Comparison of ENCODE assay signal across 9 cellular contexts in the genomic region with DNA sequence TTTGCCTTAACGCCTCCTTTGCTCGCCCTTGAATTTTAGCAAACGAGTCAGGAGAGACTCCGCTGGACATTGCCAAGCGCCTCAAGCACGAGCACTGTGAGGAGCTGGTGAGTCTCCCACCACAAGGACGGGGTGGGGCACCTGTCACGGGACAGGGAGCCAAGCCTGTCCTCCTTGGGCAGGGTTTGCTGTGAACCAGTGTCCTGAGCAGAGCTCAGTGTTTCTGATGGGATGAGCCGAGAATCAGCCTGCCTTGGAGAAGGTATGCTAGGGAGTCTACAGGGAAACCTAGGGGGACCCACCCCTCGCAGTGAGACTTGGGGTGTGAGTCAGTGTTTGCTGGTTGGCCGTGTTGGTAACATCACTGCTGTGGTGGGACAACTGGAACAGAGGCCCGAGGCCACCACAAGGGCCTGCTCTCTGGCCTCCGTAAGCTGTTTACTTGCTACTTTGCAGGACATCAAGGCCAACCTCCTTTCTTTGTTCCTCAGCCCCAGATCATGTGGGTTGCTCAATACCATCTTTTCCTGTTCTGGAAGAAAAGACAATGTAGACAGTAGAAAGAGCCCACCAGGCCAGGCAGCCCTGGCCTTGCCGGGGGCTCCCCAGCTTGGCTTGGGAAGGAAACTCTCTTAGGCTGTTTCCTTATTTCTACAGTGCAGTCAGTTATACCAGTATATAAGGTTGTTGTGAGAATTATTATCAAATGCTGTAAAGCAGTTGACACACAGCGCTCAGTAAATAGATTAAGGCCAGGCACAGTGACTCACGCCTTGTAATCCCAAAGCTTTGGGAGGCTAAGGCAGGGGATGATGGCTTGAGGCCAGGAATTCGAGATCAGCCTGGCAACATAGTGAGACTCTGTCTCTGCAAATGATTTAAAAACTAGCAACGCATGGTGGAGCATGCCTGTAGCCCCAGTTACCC. TPM values are rescaled to one million over a fixed set of nuclear protein-coding genes. Genes with fewer than 3 reads are reported as not detected.
DNase-seq lines count a peak whose midpoint lies in the region; ATAC-seq and TF ChIP-seq lines count a peak whose summit lies in the region.
"Had no signal": no experiment of that assay in that cellular context is flagged by ENCODE, and none has a peak within 500 bp of the region (broad histone marks: within the 10 kb centered on the region; RNA-seq: fewer than 3 reads in every experiment).

No MANE protein-coding gene starts in this region.

- TF ChIP-seq CTCF in fibroblast of pulmonary artery (IDR thresholded peaks at IDR 0.05; ENCODE audit: low read length, missing control alignments) (no peak), prostate gland (IDR thresholded peaks at IDR 0.05) (no peak)

- ATAC-seq in SK-N-SH treated with all-trans-retinoic acid at 6 μM for 48 hours (peak; percentile 83), GM21423 (IDR thresholded peaks at IDR 0.05; ENCODE audit: unreplicated experiment) (no peak)

- in situ Hi-C loops in HAP-1 (cut with MboI; ENCODE audit: low sequenced_read_pairs): no loop called here

- no peak overlapping the region for H3K9ac ChIP-seq in rectal smooth muscle tissue (ENCODE audit: low read length)

- peak; percentile 46 for DNase-seq in D341Med (ENCODE audit: low spot score)
- peak; percentile 97 for DNase-seq in fibroblast of pulmonary artery (ENCODE audit: low read depth)
- no peak for DNase-seq in prostate gland (ENCODE audit: low spot score)
- DNase-seq in NCI-H187 (lab: John Stamatoyannopoulos, UW): no peak
- no peak for DNase-seq in HAP-1 (ENCODE audit: low spot score in 2 of 2)
- DNase-seq: NCI-H187 treated with DMSO at 0.1 percent for 48 hours had no signal

- H3K9me3 ChIP-seq in prostate gland: no peaks in the 10 kb centered on the region
- H3K9me3 ChIP-seq in HAP-1: no peaks in the 10 kb centered on the region

- peak overlapping the region; percentile 60 for H3K27ac ChIP-seq in rectal smooth muscle tissue (ENCODE audit: low read depth, low read length)
- no peak overlapping the region for H3K27ac ChIP-seq in prostate gland

- H3K4me1 ChIP-seq in rectal smooth muscle tissue (ENCODE audit: control insufficient read depth, insufficient read depth, low read length) (peaks cover 5% of the 10 kb centered on the region), prostate gland (replicated peaks) (no peaks in the 10 kb centered on the region), HAP-1 (no peaks in the 10 kb centered on the region)

- 82% methylated on average over 18 of the region's 18 CpGs for WGBS in prostate gland

- intact Hi-C loops in prostate gland (cut with DNase I): no loop called here

- H3K4me3 ChIP-seq in fibroblast of pulmonary artery (replicated peaks; ENCODE audit: low read depth, low read length) (no peak overlapping the region), rectal smooth muscle tissue (ENCODE audit: low read length) (no peak overlapping the region), prostate gland (no peak overlapping the region), HAP-1 (no peak overlapping the region)

- H3K27me3 ChIP-seq in rectal smooth muscle tissue (ENCODE audit: control insufficient read depth, insufficient read depth, low read length): no peaks in the 10 kb centered on the region
- H3K27me3 ChIP-seq in prostate gland (replicated peaks; ENCODE audit: insufficient read depth): no peaks in the 10 kb centered on the region
- H3K27me3 ChIP-seq in HAP-1 (ENCODE audit: low read depth): no peaks in the 10 kb centered on the region

- peaks cover 9% of the 10 kb centered on the region for H3K36me3 ChIP-seq in rectal smooth muscle tissue (ENCODE audit: control insufficient read depth, insufficient read depth, low read length)
- H3K36me3 ChIP-seq in prostate gland: no peaks in the 10 kb centered on the region
- H3K36me3 ChIP-seq in HAP-1 (replicated peaks): peaks cover 24% of the 10 kb centered on the region

- TF ChIP-seq POLR2A in prostate gland (IDR thresholded peaks at IDR 0.05): no peak

TF ChIP-seq in SK-N-SH treated with all-trans-retinoic acid at 6 μM for 48 hours, 23 proteins besides CTCF, POLR2A, EP300 and RAD21:
- TF ChIP-seq ISL1 (CRISPR knock-in tag; IDR thresholded peaks at IDR 0.05): peak; percentile 66
- TF ChIP-seq ZNF8 (CRISPR knock-in tag; IDR thresholded peaks at IDR 0.05): no peak
- no peak for TF ChIP-seq ZNF565 (CRISPR knock-in tag; conservative IDR thresholded peaks at IDR 0.05; ENCODE audit: low read depth)
- TF ChIP-seq SNAI2 (CRISPR knock-in tag; IDR thresholded peaks at IDR 0.05): 0 out of 2 replicates have a peak, but pooled peaks have one; percentile 6
- TF ChIP-seq, protein P1, sequence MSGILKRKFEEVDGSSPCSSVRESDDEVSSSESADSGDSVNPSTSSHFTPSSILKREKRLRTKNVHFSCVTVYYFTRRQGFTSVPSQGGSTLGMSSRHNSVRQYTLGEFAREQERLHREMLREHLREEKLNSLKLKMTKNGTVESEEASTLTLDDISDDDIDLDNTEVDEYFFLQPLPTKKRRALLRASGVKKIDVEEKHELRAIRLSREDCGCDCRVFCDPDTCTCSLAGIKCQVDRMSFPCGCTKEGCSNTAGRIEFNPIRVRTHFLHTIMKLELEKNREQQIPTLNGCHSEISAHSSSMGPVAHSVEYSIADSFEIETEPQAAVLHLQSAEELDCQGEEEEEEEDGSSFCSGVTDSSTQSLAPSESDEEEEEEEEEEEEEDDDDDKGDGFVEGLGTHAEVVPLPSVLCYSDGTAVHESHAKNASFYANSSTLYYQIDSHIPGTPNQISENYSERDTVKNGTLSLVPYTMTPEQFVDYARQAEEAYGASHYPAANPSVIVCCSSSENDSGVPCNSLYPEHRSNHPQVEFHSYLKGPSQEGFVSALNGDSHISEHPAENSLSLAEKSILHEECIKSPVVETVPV (CRISPR knock-in tag; IDR thresholded peaks at IDR 0.05): no peak
- no peak for TF ChIP-seq OSR1 (CRISPR knock-in tag; IDR thresholded peaks at IDR 0.05)
- TF ChIP-seq, protein P2, sequence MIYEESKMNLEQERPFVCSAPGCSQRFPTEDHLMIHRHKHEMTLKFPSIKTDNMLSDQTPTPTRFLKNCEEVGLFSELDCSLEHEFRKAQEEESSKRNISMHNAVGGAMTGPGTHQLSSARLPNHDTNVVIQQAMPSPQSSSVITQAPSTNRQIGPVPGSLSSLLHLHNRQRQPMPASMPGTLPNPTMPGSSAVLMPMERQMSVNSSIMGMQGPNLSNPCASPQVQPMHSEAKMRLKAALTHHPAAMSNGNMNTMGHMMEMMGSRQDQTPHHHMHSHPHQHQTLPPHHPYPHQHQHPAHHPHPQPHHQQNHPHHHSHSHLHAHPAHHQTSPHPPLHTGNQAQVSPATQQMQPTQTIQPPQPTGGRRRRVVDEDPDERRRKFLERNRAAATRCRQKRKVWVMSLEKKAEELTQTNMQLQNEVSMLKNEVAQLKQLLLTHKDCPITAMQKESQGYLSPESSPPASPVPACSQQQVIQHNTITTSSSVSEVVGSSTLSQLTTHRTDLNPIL (CRISPR knock-in tag; IDR thresholded peaks at IDR 0.05; ENCODE audit: low read depth): no peak
- TF ChIP-seq ZNF70 (CRISPR knock-in tag; IDR thresholded peaks at IDR 0.05): no peak
- TF ChIP-seq TSHZ2 (CRISPR knock-in tag; IDR thresholded peaks at IDR 0.05): no peak
- TF ChIP-seq CSDC2 (CRISPR knock-in tag; IDR thresholded peaks at IDR 0.05): no peak; the same call in 1 of the 2 replicates
- TF ChIP-seq ZFP3 (CRISPR knock-in tag; IDR thresholded peaks at IDR 0.05): peak; percentile 71; the same call in 1 of the 2 replicates

RNA-seq across cellular contexts. Expression of gene ITGB1BP1, which starts 42.4 kb away (rescaled TPM):
- total RNA-seq in prostate gland: 10 to 100 TPM; 26.9 to 36.8 TPM

RNA-seq across cellular contexts. Expression of gene CPSF3, which starts 42.5 kb away (rescaled TPM):
- 10 to 100 TPM; 24.8 to 50.8 TPM for total RNA-seq in prostate gland

Comparison
In these comparisons a context has a peak if more than half of its experiments do, and no peak if none do; other contexts are left out.
1. DNase-seq: peak in D341Med (single experiment) and fibroblast of pulmonary artery (single experiment); none in prostate gland (single experiment), NCI-H187 (0 of 2) and HAP-1 (0 of 2).